Comparison of ENCODE assay signal across 8 cellular contexts in the genomic region with DNA sequence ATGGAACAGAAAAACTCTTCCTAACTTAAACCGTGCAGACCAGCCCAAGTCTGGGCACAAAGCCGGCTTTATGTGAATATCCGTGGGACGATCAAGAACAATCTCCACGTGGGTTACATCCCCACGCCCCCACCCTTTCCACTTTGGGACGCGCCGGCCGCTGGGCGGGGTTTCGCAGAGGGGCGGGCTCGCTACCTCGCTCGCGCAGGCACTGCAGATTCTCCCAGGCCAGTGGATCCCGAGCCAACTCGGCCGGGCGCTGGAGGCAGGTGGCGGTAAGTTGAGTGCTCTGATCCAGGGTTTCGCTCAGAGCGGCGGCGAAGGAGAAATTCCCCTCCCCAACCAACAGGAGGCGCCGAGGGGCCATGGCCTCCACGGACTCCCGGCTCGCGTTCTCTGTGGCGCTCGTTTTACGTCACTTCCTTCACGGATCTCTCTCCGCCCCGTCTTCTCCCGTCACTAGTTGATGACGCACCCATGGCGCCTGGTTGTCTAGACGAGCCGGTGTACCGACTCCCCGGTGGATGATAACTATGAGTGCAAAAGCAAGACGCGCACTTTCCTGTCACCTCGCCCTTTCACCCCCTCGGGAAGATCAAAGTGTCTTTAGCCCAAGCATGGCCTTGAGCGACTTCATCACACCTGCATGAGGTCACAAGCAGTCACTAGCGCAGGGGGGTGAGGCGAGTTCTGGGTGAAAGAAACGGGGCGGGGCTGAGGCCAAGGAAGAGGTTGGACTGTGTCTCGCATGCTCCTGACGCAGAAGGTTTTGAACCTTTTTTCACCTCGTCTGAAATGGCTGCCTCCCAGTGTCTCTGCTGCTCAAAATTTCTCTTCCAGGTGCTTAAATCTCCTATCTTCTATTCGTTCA. TPM values are rescaled to one million over a fixed set of nuclear protein-coding genes. Genes with fewer than 3 reads are reported as not detected.
A peak's percentile ranks its signal among the peaks of the same experiment; 100 is the strongest.
DNase-seq lines count a peak whose midpoint lies in the region; ATAC-seq and TF ChIP-seq lines count a peak whose summit lies in the region.

Gene CFAP68, plus strand, starts transcription at position 776 of the 871 bp plus-strand sequence. Its CDS starts 20 bp downstream, at position 796.
A gene with protein sequence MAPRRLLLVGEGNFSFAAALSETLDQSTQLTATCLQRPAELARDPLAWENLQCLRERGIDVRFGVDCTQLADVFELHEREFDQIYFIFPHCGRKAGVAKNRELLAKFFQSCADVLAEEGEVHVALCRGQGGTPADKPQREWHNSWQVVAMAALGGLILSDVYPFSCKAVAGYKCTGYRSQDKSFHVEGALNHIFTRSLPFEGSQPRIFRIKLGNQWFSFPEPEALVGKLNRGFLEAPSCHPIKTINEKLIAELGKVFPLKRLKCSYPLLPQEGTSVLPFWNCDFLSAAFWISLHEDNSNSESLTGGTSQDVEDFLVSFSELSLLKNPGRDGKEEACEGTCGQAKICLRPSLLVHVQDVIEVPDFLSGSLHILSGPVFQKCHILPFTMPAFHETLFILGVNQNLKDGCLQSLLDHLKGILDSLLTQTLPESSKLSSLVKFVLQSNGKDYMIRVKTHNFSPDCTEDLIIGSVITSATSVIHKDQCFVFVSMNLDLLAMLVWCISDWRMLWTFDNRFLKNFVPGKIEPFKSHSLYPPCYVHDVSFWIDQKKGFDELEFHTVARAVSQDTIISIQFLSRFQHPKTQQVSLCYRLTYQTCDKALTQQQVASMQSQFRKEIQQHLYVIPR (minus strand): TSS at position 400 of the 871 bp plus-strand sequence. CDS start 33 bp downstream, at position 367.

- H3K36me3 ChIP-seq in heart left ventricle = peaks cover 0 to 36% (median 14%) of the 10 kb centered on the region in 9 donors
- peaks cover 0 to 8% (median 2%) of the 10 kb centered on the region in 4 donors for H3K36me3 ChIP-seq in upper lobe of left lung

- ATAC-seq in HG02798 (IDR thresholded peaks at IDR 0.05; ENCODE audit: poor library complexity, unreplicated experiment) = peak; percentile 94
- ATAC-seq in heart left ventricle = peak; percentile 93 to 96 (median 95)
- peak; percentile 97 to 98 for ATAC-seq in upper lobe of left lung (ENCODE audit: low FRiP score in 2 of 2)

- WGBS in adipose tissue, 3 donors = 0% methylated on average over 54 to 58 of the region's 58 CpGs
- 0 to 1% (median 0%) methylated on average over 33 to 58 of the region's 58 CpGs for WGBS in heart left ventricle, 4 donors
- WGBS in upper lobe of left lung, 2 donors = 1% methylated on average over 25 to 52 of the region's 58 CpGs

- no peaks in the 10 kb centered on the region for H3K9me3 ChIP-seq in heart left ventricle
- H3K9me3 ChIP-seq in upper lobe of left lung = no peaks in the 10 kb centered on the region

- TF ChIP-seq POLR2A in heart left ventricle (IDR thresholded peaks at IDR 0.05) (peak in 1 of 2 donors; percentile 65), upper lobe of left lung (IDR thresholded peaks at IDR 0.05) (peak in 3 of 4 donors; percentile 31 to 82 (median 63))

- DNase-seq in NCI-H1417 treated with DMSO at 0.1 percent for 48 hours (lab: John Stamatoyannopoulos, UW) = peak; percentile 94
- peak; percentile 97 for DNase-seq in SW480 (ENCODE audit: low spot score)
- peak; percentile 97 to 98 (median 98) for DNase-seq in heart left ventricle
- DNase-seq in pons (ENCODE audit: low spot score) = peak; percentile 98
- DNase-seq in upper lobe of left lung = peak; percentile 97 to 98

- no peaks in the 10 kb centered on the region for H3K27me3 ChIP-seq in heart left ventricle
- H3K27me3 ChIP-seq in upper lobe of left lung = no peaks in the 10 kb centered on the region

- H3K27ac ChIP-seq in adipose tissue (ENCODE audit: low read depth, low read length) (peak within 1 kb of the TSS; percentile 68), heart left ventricle (peak within 1 kb of the TSS; percentile 90 to 98 (median 93)), upper lobe of left lung (peak within 1 kb of the TSS; percentile 89 to 96 (median 92))

- H3K4me3 ChIP-seq in GM12875 (ENCODE audit: low read depth, low read length) (peak within 1 kb of the TSS; percentile 63), heart left ventricle (peak within 1 kb of the TSS; percentile 41 to 84 (median 72)), upper lobe of left lung (peak within 1 kb of the TSS; percentile 50 to 62 (median 58))

- peaks cover 0 to 24% (median 12%) of the 10 kb centered on the region in 12 donors for H3K4me1 ChIP-seq in heart left ventricle
- peaks cover 6 to 20% (median 13%) of the 10 kb centered on the region in 4 donors for H3K4me1 ChIP-seq in upper lobe of left lung

- peak; percentile 95 for TF ChIP-seq CTCF in GM12875 (IDR thresholded peaks at IDR 0.05; ENCODE audit: borderline replicate concordance, insufficient read depth, low read depth, low read length)
- peak; percentile 91 to 99 (median 96) for TF ChIP-seq CTCF in heart left ventricle (IDR thresholded peaks at IDR 0.05)
- peak; percentile 93 to 99 (median 99) for TF ChIP-seq CTCF in upper lobe of left lung (IDR thresholded peaks at IDR 0.05)

- TF ChIP-seq EP300 in upper lobe of left lung (IDR thresholded peaks at IDR 0.05) = peak in 1 of 4 donors; percentile 40

- intact Hi-C loops in heart left ventricle (cut with DNase I) = loop anchor here in 9 of 10 donors (1.0 to 10.0 kb wide), 17 partner anchors 33 to 208 kb away; partner anchors contain the start of genes SDHD (in 6 of the 9), TIMM8B (in 6 of the 9), HSPB2 (in 3 of the 9) and CRYAB (in 1 of the 9)

RNA-seq across cellular contexts. Expression of gene CFAP68, which starts in this region (rescaled TPM):
- polyA plus RNA-seq in adipose tissue (10 to 100 TPM; 21.3 to 37.8 (median 29.8) TPM), heart left ventricle (10 to 100 TPM; 12.9 to 39.5 TPM)
- total RNA-seq in heart left ventricle (10 to 100 TPM; 11.9 to 38.7 (median 31.8) TPM), upper lobe of left lung (10 to 100 TPM in 5 of 6 donors, 1 to 10 TPM in 1; 2.1 to 29.4 (median 19.5) TPM)

RNA-seq across cellular contexts. Expression of the second gene that starts in this region (rescaled TPM):
- polyA plus RNA-seq in adipose tissue = 1 to 10 TPM in 2 of 3 donors, under 1 TPM in 1; 0.89 to 1.8 (median 1.5) TPM
- 1 to 10 TPM in 6 of 9 donors, under 1 TPM in 3; 0.93 to 2.0 (median 1.3) TPM for total RNA-seq in heart left ventricle
- 1 to 10 TPM in 1 of 2 donors, under 1 TPM in 1; 0.69 to 1.1 TPM for polyA plus RNA-seq in heart left ventricle
- total RNA-seq in upper lobe of left lung = 1 to 10 TPM in 5 of 6 donors, under 1 TPM in 1; 0.44 to 5.2 (median 2.6) TPM

Comparison
In these comparisons a context has a peak if more than half of its experiments do, and no peak if none do; other contexts are left out.
1. Peak in every context shown above with its lines: DNase-seq, ATAC-seq, H3K4me3 ChIP-seq and H3K27ac ChIP-seq.